Comparison of ENCODE assay signal across 22 cellular contexts in genomic region chr4:2722033-2722432, GRCh38. TPM values are rescaled to one million over a fixed set of nuclear protein-coding genes. Genes with fewer than 3 reads are reported as not detected.
DNase-seq lines count a peak whose midpoint lies in the region; ATAC-seq and TF ChIP-seq lines count a peak whose summit lies in the region.
"Had no signal": no experiment of that assay in that cellular context is flagged by ENCODE, and none has a peak within 500 bp of the region (broad histone marks: within the 10 kb centered on the region; RNA-seq: fewer than 3 reads in every experiment).

No MANE protein-coding gene starts in this region.

- CTCF ChIA-PET in T-cell (lab: Charles Lee) (no interaction called here), OCI-LY7 (lab: Charles Lee; ENCODE audit: unreplicated experiment) (no interaction called here)

- H3K79me2 ChIP-seq in OCI-LY7 (ENCODE audit: insufficient read depth, low read depth, low read length): no peaks in the 10 kb centered on the region
- H3K79me2 ChIP-seq: parathyroid adenoma had no signal

- no peaks in the 10 kb centered on the region for H3K27me3 ChIP-seq in sigmoid colon
- H3K27me3 ChIP-seq: BLaER1 treated with 17β-estradiol and CSF1 and Interleukin-3, amounts not matched to agents 10 nM and 100 nM; SJSA1; testis had no signal

- no peak for ATAC-seq in T-cell (replicated peaks in 1 of 4)
- no peak for ATAC-seq in effector memory CD8-positive, alpha-beta T cell (replicated peaks)
- ATAC-seq: activated CD8-positive, alpha-beta memory T cell treated with anti-CD3 and anti-CD28 coated beads, Interleukin-2, amount 10 ng/mL, durations not matched to agents 7 days and 5 days; sciatic nerve had no signal

- H3K9me2 ChIP-seq in OCI-LY7 (ENCODE audit: insufficient read depth, low read length): no peaks in the 10 kb centered on the region

- H2AFZ ChIP-seq in OCI-LY7 (ENCODE audit: low read length): no peak overlapping the region
- H2AFZ ChIP-seq: parathyroid adenoma had no signal

- TF ChIP-seq POLR2A in sigmoid colon (IDR thresholded peaks at IDR 0.05): no peak

- peak; percentile 47 for DNase-seq in activated effector memory CD4-positive, alpha-beta T cell treated with anti-CD3 and anti-CD28 coated beads, Interleukin-2, amount 50 U/mL, for 16 hours
- no peak for DNase-seq in activated effector memory CD4-positive, alpha-beta T cell treated with Interleukin-2 at 50 U/mL for 16 hours
- DNase-seq in T-cell: no peak
- no peak for DNase-seq in effector memory CD8-positive, alpha-beta T cell
- peak; percentile 58 for DNase-seq in sigmoid colon
- DNase-seq in DMS114 treated with DMSO at 0.1 percent for 48 hours (lab: John Stamatoyannopoulos, UW; ENCODE audit: unreplicated experiment): no peak
- no peak for DNase-seq in OCI-LY7 (ENCODE audit: low spot score)
- no peak for DNase-seq in stimulated activated CD4-positive, alpha-beta T cell treated with anti-CD3 and anti-CD28 coated beads, Interleukin-2, amount 100 ng/mL, for 24 hours
- DNase-seq: ACHN; activated CD8-positive, alpha-beta memory T cell treated with anti-CD3 and anti-CD28 coated beads, Interleukin-2, amount 10 ng/mL, durations not matched to agents 7 days and 5 days; activated gamma-delta T cell; mesenchymal stem cell; NCI-H1417; NCI-H510A treated with DMSO at 0.1 percent for 48 hours; testis; WERI-Rb-1 had no signal

- H3K4me1 ChIP-seq in sigmoid colon: no peaks in the 10 kb centered on the region
- H3K4me1 ChIP-seq in OCI-LY7 (ENCODE audit: insufficient read depth, low read length, poor library complexity, severe bottlenecking): no peaks in the 10 kb centered on the region
- H3K4me1 ChIP-seq: parathyroid adenoma, SJSA1, testis had no signal

- H3K36me3 ChIP-seq in sigmoid colon (peaks cover 0 to 80% (median 27%) of the 10 kb centered on the region in 4 donors), OCI-LY7 (ENCODE audit: insufficient read depth, low read length) (peaks cover 37% of the 10 kb centered on the region)

- WGBS in sigmoid colon, 2 donors: 96% methylated on average over 9 of the region's 9 CpGs

- H3K27ac ChIP-seq in sigmoid colon (no peak overlapping the region), OCI-LY7 (ENCODE audit: low read depth, low read length, poor library complexity, severe bottlenecking) (no peak overlapping the region)
- H3K27ac ChIP-seq: BLaER1 treated with 17β-estradiol and CSF1 and Interleukin-3, amounts not matched to agents 10 nM and 100 nM; HL-60; parathyroid adenoma; SJSA1; testis; WERI-Rb-1 had no signal

- intact Hi-C loops in sigmoid colon (cut with DNase I): no loop called here
- intact Hi-C loops in OCI-LY7 (cut with micrococcal nuclease; ENCODE audit: unreplicated experiment): no loop called here

- H3K9me3 ChIP-seq in sigmoid colon (no peaks in the 10 kb centered on the region), OCI-LY7 (ENCODE audit: low read length) (no peaks in the 10 kb centered on the region)
- H3K9me3 ChIP-seq: BLaER1 treated with 17β-estradiol and CSF1 and Interleukin-3, amounts not matched to agents 10 nM and 100 nM; SJSA1; testis had no signal

- no peaks in the 10 kb centered on the region for H4K20me1 ChIP-seq in OCI-LY7 (ENCODE audit: insufficient read depth, low read length)

- no peaks in the 10 kb centered on the region for H3K27me3 Mint-ChIP-seq in T-cell
- H3K27me3 Mint-ChIP-seq in effector memory CD8-positive, alpha-beta T cell: no peaks in the 10 kb centered on the region
- H3K27me3 Mint-ChIP-seq: activated CD8-positive, alpha-beta memory T cell treated with anti-CD3 and anti-CD28 coated beads, Interleukin-2, amount 10 ng/mL, durations not matched to agents 7 days and 5 days had no signal

- H3K27ac Mint-ChIP-seq in T-cell: peak overlapping the region; percentile 19 to 68
- peak overlapping the region; percentile 29 to 67 for H3K27ac Mint-ChIP-seq in effector memory CD8-positive, alpha-beta T cell
- H3K27ac Mint-ChIP-seq: activated CD8-positive, alpha-beta memory T cell treated with anti-CD3 and anti-CD28 coated beads, Interleukin-2, amount 10 ng/mL, durations not matched to agents 7 days and 5 days; T-helper 1 cell treated with Interleukin-12 subunit alpha and Interleukin-12 subunit beta and Interleukin-4 antibody, amounts not matched to agents 30 μg/mL and 1 μg/mL, for 36 hours had no signal

- BruUV-seq in OCI-LY7 (replicated peaks; lab: Mats Ljungman, UMichigan): no TSS peak

- H3K4me2 ChIP-seq in OCI-LY7 (ENCODE audit: low read length): no peak overlapping the region
- H3K4me2 ChIP-seq: BLaER1 treated with 17β-estradiol and CSF1 and Interleukin-3, amounts not matched to agents 10 nM and 100 nM had no signal

- H3K4me3 ChIP-seq in sigmoid colon: no peak overlapping the region
- no peak overlapping the region for H3K4me3 ChIP-seq in OCI-LY7 (ENCODE audit: low read depth, low read length, poor library complexity, severe bottlenecking)
- H3K4me3 ChIP-seq: BLaER1 treated with 17β-estradiol and CSF1 and Interleukin-3, amounts not matched to agents 10 nM and 100 nM; SJSA1; testis had no signal

- H3K4me1 Mint-ChIP-seq in T-cell: peaks cover 17 to 21% (median 19%) of the 10 kb centered on the region in 3 donors
- H3K4me1 Mint-ChIP-seq in effector memory CD8-positive, alpha-beta T cell (ENCODE audit: low read depth in 2 of 2): peaks cover 6 to 12% of the 10 kb centered on the region in 2 donors

- H3K9me3 Mint-ChIP-seq in T-cell: no peaks in the 10 kb centered on the region
- H3K9me3 Mint-ChIP-seq in effector memory CD8-positive, alpha-beta T cell: no peaks in the 10 kb centered on the region
- H3K9me3 Mint-ChIP-seq: T-helper 1 cell treated with Interleukin-12 subunit alpha and Interleukin-12 subunit beta and Interleukin-4 antibody, amounts not matched to agents 30 μg/mL and 1 μg/mL, for 36 hours had no signal

- POLR2A ChIA-PET in T-cell (lab: Charles Lee) (no interaction called here), OCI-LY7 (lab: Charles Lee) (no interaction called here)

- H3K4me3 Mint-ChIP-seq in T-cell: peak overlapping the region in 1 of 3 donors; percentile 41
- H3K4me3 Mint-ChIP-seq in effector memory CD8-positive, alpha-beta T cell: no peak overlapping the region
- H3K4me3 Mint-ChIP-seq: activated CD8-positive, alpha-beta memory T cell treated with anti-CD3 and anti-CD28 coated beads, Interleukin-2, amount 10 ng/mL, durations not matched to agents 7 days and 5 days; T-helper 1 cell treated with Interleukin-12 subunit alpha and Interleukin-12 subunit beta and Interleukin-4 antibody, amounts not matched to agents 30 μg/mL and 1 μg/mL, for 36 hours had no signal

- peaks cover 24% of the 10 kb centered on the region for H3K36me3 Mint-ChIP-seq in T-cell
- H3K36me3 Mint-ChIP-seq in effector memory CD8-positive, alpha-beta T cell (ENCODE audit: insufficient read depth): peaks cover 47% of the 10 kb centered on the region

- TF ChIP-seq CTCF in sigmoid colon (IDR thresholded peaks at IDR 0.05): no peak
- no peak for TF ChIP-seq CTCF in OCI-LY7 (conservative IDR thresholded peaks at IDR 0.05; ENCODE audit: low read length)

- no peak for TF ChIP-seq EP300 in sigmoid colon (IDR thresholded peaks at IDR 0.05)

RNA-seq across cellular contexts. Expression of gene TNIP2, which starts 34.1 kb away (rescaled TPM):
- total RNA-seq in T-cell: 10 to 100 TPM; 39.5 to 65.3 (median 59.1) TPM
- 10 to 100 TPM; 56.3 to 68.8 (median 66.9) TPM for total RNA-seq in sigmoid colon
- 10 to 100 TPM; 51.7 to 65.0 (median 51.8) TPM for polyA plus RNA-seq in sigmoid colon
- 32.1 TPM in 2 replicates for total RNA-seq in OCI-LY7 (2014; rRNA removed; shearing (Covaris generic))
- total RNA-seq in OCI-LY7 (2022): 26.2 and 28.3 TPM in 2 replicates

Comparison
In these comparisons a context has a peak if more than half of its experiments do, and no peak if none do; other contexts are left out.
1. DNase-seq: peak in activated effector memory CD4-positive, alpha-beta T cell treated with anti-CD3 and anti-CD28 coated beads, Interleukin-2, amount 50 U/mL, for 16 hours (single experiment) and sigmoid colon (single experiment); none in activated effector memory CD4-positive, alpha-beta T cell treated with Interleukin-2 at 50 U/mL for 16 hours (single experiment), T-cell (0 of 34), effector memory CD8-positive, alpha-beta T cell (0 of 3), DMS114 treated with DMSO at 0.1 percent for 48 hours (single experiment), OCI-LY7 (single experiment) and stimulated activated CD4-positive, alpha-beta T cell treated with anti-CD3 and anti-CD28 coated beads, Interleukin-2, amount 100 ng/mL, for 24 hours (0 of 2).